In genomic region chr6:3119040-3119723, GRCh38 we compare ENCODE assay signal across 1 cellular context.
TF ChIP-seq lines count a peak whose summit lies in the region.

No MANE protein-coding gene starts in this region.

TF ChIP-seq in HepG2, 621 proteins besides CTCF, POLR2A, EP300 and RAD21 (continued from another document):
- TF ChIP-seq, protein P1, sequence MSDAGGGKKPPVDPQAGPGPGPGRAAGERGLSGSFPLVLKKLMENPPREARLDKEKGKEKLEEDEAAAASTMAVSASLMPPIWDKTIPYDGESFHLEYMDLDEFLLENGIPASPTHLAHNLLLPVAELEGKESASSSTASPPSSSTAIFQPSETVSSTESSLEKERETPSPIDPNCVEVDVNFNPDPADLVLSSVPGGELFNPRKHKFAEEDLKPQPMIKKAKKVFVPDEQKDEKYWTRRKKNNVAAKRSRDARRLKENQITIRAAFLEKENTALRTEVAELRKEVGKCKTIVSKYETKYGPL (CRISPR knock-in tag; IDR thresholded peaks at IDR 0.05): no peak
- no peak for TF ChIP-seq MEIS2 (CRISPR knock-in tag; IDR thresholded peaks at IDR 0.05)
- TF ChIP-seq, protein P2, sequence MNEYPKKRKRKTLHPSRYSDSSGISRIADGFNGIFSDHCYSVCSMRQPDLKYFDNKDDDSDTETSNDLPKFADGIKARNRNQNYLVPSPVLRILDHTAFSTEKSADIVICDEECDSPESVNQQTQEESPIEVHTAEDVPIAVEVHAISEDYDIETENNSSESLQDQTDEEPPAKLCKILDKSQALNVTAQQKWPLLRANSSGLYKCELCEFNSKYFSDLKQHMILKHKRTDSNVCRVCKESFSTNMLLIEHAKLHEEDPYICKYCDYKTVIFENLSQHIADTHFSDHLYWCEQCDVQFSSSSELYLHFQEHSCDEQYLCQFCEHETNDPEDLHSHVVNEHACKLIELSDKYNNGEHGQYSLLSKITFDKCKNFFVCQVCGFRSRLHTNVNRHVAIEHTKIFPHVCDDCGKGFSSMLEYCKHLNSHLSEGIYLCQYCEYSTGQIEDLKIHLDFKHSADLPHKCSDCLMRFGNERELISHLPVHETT (CRISPR knock-in tag; conservative IDR thresholded peaks at IDR 0.05): no peak
- no peak for TF ChIP-seq GZF1 (CRISPR knock-in tag; IDR thresholded peaks at IDR 0.05)
- TF ChIP-seq FOXA1 (IDR thresholded peaks at IDR 0.05): no peak
- no peak for TF ChIP-seq FOXA1 (CRISPR knock-in tag; IDR thresholded peaks at IDR 0.05)
- TF ChIP-seq, protein P3, sequence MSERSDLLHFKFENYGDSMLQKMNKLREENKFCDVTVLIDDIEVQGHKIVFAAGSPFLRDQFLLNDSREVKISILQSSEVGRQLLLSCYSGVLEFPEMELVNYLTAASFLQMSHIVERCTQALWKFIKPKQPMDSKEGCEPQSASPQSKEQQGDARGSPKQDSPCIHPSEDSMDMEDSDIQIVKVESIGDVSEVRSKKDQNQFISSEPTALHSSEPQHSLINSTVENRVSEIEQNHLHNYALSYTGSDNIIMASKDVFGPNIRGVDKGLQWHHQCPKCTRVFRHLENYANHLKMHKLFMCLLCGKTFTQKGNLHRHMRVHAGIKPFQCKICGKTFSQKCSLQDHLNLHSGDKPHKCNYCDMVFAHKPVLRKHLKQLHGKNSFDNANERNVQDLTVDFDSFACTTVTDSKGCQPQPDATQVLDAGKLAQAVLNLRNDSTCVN (CRISPR knock-in tag; IDR thresholded peaks at IDR 0.05; ENCODE audit: borderline replicate concordance): no peak; the same call in 1 of the 2 replicates
- TF ChIP-seq NKX3-1 (CRISPR knock-in tag; IDR thresholded peaks at IDR 0.05): 0 out of 2 replicates have a peak, but pooled peaks have one; percentile 74
- no peak for TF ChIP-seq ZNF878 (CRISPR knock-in tag; IDR thresholded peaks at IDR 0.05)
- TF ChIP-seq RCOR2 (CRISPR knock-in tag; IDR thresholded peaks at IDR 0.05): 0 out of 2 replicates have a peak, but pooled peaks have one; percentile 27
- TF ChIP-seq SAFB2 (CRISPR knock-in tag; IDR thresholded peaks at IDR 0.05; ENCODE audit: borderline replicate concordance, low read depth): no peak
- no peak for TF ChIP-seq SNAI1 (CRISPR knock-in tag; IDR thresholded peaks at IDR 0.05; ENCODE audit: borderline replicate concordance)
- no peak for TF ChIP-seq NFRKB (IDR thresholded peaks at IDR 0.05)
- no peak for TF ChIP-seq SRSF4 (IDR thresholded peaks at IDR 0.05; ENCODE audit: low read depth, low read length, poor library complexity, severe bottlenecking)
- no peak; the same call in 1 of the 2 replicates for TF ChIP-seq ZNF296 (CRISPR knock-in tag; conservative IDR thresholded peaks at IDR 0.05)
- no peak for TF ChIP-seq PHF21A (CRISPR knock-in tag; IDR thresholded peaks at IDR 0.05)
- no peak for TF ChIP-seq RNF2 (conservative IDR thresholded peaks at IDR 0.05; ENCODE audit: low read depth)
- 0 out of 2 replicates have a peak, but pooled peaks have one; percentile 77 for TF ChIP-seq EEA1 (CRISPR knock-in tag; IDR thresholded peaks at IDR 0.05; ENCODE audit: borderline replicate concordance)
- TF ChIP-seq NFKBIZ (CRISPR knock-in tag; IDR thresholded peaks at IDR 0.05): 0 out of 2 replicates have a peak, but pooled peaks have one; percentile 60
- TF ChIP-seq ZNF10 (CRISPR knock-in tag; IDR thresholded peaks at IDR 0.05; ENCODE audit: borderline replicate concordance, low read depth): 0 out of 2 replicates have a peak, but pooled peaks have one; percentile 30
- TF ChIP-seq ZNF83 (CRISPR knock-in tag; IDR thresholded peaks at IDR 0.05; ENCODE audit: borderline replicate concordance): 0 out of 2 replicates have a peak, but pooled peaks have one; percentile 16
- 0 out of 2 replicates have a peak, but pooled peaks have one; percentile 9 for TF ChIP-seq ZNF710 (CRISPR knock-in tag; IDR thresholded peaks at IDR 0.05; ENCODE audit: borderline replicate concordance)
- peak; percentile 51; the same call in 1 of the 2 replicates for TF ChIP-seq SALL1 (CRISPR knock-in tag; IDR thresholded peaks at IDR 0.05)
- peak; percentile 93; the same call in 1 of the 2 replicates for TF ChIP-seq ZNF33A (CRISPR knock-in tag; IDR thresholded peaks at IDR 0.05; ENCODE audit: borderline replicate concordance)
- peak; percentile 16; the same call in 1 of the 2 replicates for TF ChIP-seq XBP1 (CRISPR knock-in tag; IDR thresholded peaks at IDR 0.05)
- TF ChIP-seq, protein P4, sequence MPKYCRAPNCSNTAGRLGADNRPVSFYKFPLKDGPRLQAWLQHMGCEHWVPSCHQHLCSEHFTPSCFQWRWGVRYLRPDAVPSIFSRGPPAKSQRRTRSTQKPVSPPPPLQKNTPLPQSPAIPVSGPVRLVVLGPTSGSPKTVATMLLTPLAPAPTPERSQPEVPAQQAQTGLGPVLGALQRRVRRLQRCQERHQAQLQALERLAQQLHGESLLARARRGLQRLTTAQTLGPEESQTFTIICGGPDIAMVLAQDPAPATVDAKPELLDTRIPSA (CRISPR knock-in tag; IDR thresholded peaks at IDR 0.05; ENCODE audit: borderline replicate concordance): no peak
- TF ChIP-seq PTBP1 (IDR thresholded peaks at IDR 0.05; ENCODE audit: low read depth, low read length, poor library complexity, severe bottlenecking): no peak
- no peak for TF ChIP-seq ZSCAN12 (CRISPR knock-in tag; IDR thresholded peaks at IDR 0.05)
- TF ChIP-seq PLRG1 (conservative IDR thresholded peaks at IDR 0.05): no peak
- TF ChIP-seq AGO2 (optimal IDR thresholded peaks at IDR 0.05; ENCODE audit: low read depth, low read length): peak; percentile 11
- peak; percentile 53; the same call in 1 of the 2 replicates for TF ChIP-seq ZMYM2 (CRISPR knock-in tag; IDR thresholded peaks at IDR 0.05)
- TF ChIP-seq KLF16 (CRISPR knock-in tag; IDR thresholded peaks at IDR 0.05): 0 out of 4 replicates have a peak, but pooled peaks of 1 of the 2 experiments have one; percentile 16
- TF ChIP-seq CBFB (CRISPR knock-in tag; IDR thresholded peaks at IDR 0.05): no peak
- no peak for TF ChIP-seq ZNF256 (CRISPR knock-in tag; conservative IDR thresholded peaks at IDR 0.05)
- no peak for TF ChIP-seq ZNF101 (CRISPR knock-in tag; IDR thresholded peaks at IDR 0.05; ENCODE audit: borderline replicate concordance, low read depth)
- TF ChIP-seq ZFAT (CRISPR knock-in tag; conservative IDR thresholded peaks at IDR 0.05): no peak
